In genomic region chr1:30969903-30970302, GRCh38 we compare ENCODE assay signal across 20 cellular contexts.
DNase-seq lines count a peak whose midpoint lies in the region; ATAC-seq, FAIRE-seq and TF ChIP-seq lines count a peak whose summit lies in the region.
"Had no signal": no experiment of that assay in that cellular context is flagged by ENCODE, and none has a peak within 500 bp of the region (broad histone marks: within the 10 kb centered on the region; RNA-seq: fewer than 3 reads in every experiment).

No MANE protein-coding gene starts in this region.

- intact Hi-C loops in Right ventricle myocardium inferior (cut with DNase I), result no loop called here

- H3K9me3 Mint-ChIP-seq in activated naive CD8-positive, alpha-beta T cell treated with anti-CD3 and anti-CD28 coated beads, Interleukin-2, amount 10 ng/mL, durations not matched to agents 7 days and 5 days, result no peaks in the 10 kb centered on the region
- no peaks in the 10 kb centered on the region for H3K9me3 Mint-ChIP-seq in activated naive CD8-positive, alpha-beta T cell treated with anti-CD3 and anti-CD28 coated beads for 36 hours
- H3K9me3 Mint-ChIP-seq in central memory CD8-positive, alpha-beta T cell, result no peaks in the 10 kb centered on the region
- H3K9me3 Mint-ChIP-seq: CD4-positive, CD25-positive, alpha-beta regulatory T cell had no signal

- H3K4me1 Mint-ChIP-seq in activated naive CD8-positive, alpha-beta T cell treated with anti-CD3 and anti-CD28 coated beads, Interleukin-2, amount 10 ng/mL, durations not matched to agents 7 days and 5 days, result peaks cover 13% of the 10 kb centered on the region
- peaks cover 17% of the 10 kb centered on the region for H3K4me1 Mint-ChIP-seq in activated naive CD8-positive, alpha-beta T cell treated with anti-CD3 and anti-CD28 coated beads for 36 hours
- peaks cover 21% of the 10 kb centered on the region for H3K4me1 Mint-ChIP-seq in central memory CD8-positive, alpha-beta T cell

- DNase-seq in activated naive CD8-positive, alpha-beta T cell treated with anti-CD3 and anti-CD28 coated beads, Interleukin-2, amount 10 ng/mL, durations not matched to agents 7 days and 5 days, result no peak
- DNase-seq in activated naive CD8-positive, alpha-beta T cell treated with anti-CD3 and anti-CD28 coated beads for 36 hours, result no peak
- DNase-seq in GM20000 (ENCODE audit: low spot score) (peak; percentile 42), RCC 7860 (ENCODE audit: low spot score) (no peak), Right ventricle myocardium inferior (ENCODE audit: missing footprints) (no peak)
- DNase-seq in central memory CD8-positive, alpha-beta T cell (ENCODE audit: low spot score in 2 of 2), result no peak
- DNase-seq: CD4-positive, CD25-positive, alpha-beta regulatory T cell; COR-L47; DMS79; Kasumi-1; NCI-H1048; NCI-H1436; NCI-H187 treated with DMSO at 0.1 percent for 48 hours; NCI-H2107; NCI-H446 treated with DMSO at 0.1 percent for 48 hours; SIG-M5; SK-N-SH had no signal

- H3K27me3 Mint-ChIP-seq in activated naive CD8-positive, alpha-beta T cell treated with anti-CD3 and anti-CD28 coated beads, Interleukin-2, amount 10 ng/mL, durations not matched to agents 7 days and 5 days, result no peaks in the 10 kb centered on the region
- H3K27me3 Mint-ChIP-seq in activated naive CD8-positive, alpha-beta T cell treated with anti-CD3 and anti-CD28 coated beads for 36 hours, result no peaks in the 10 kb centered on the region
- no peaks in the 10 kb centered on the region for H3K27me3 Mint-ChIP-seq in central memory CD8-positive, alpha-beta T cell
- H3K27me3 Mint-ChIP-seq: CD4-positive, CD25-positive, alpha-beta regulatory T cell had no signal

- POLR2A ChIA-PET in activated naive CD8-positive, alpha-beta T cell treated with anti-CD3 and anti-CD28 coated beads, Interleukin-2, amount 10 ng/mL, durations not matched to agents 7 days and 5 days (lab: Charles Lee), result no interaction called here

- H3K4me3 Mint-ChIP-seq in activated naive CD8-positive, alpha-beta T cell treated with anti-CD3 and anti-CD28 coated beads, Interleukin-2, amount 10 ng/mL, durations not matched to agents 7 days and 5 days, result no peak overlapping the region
- H3K4me3 Mint-ChIP-seq in activated naive CD8-positive, alpha-beta T cell treated with anti-CD3 and anti-CD28 coated beads for 36 hours, result no peak overlapping the region
- H3K4me3 Mint-ChIP-seq in central memory CD8-positive, alpha-beta T cell, result no peak overlapping the region
- H3K4me3 Mint-ChIP-seq: CD4-positive, CD25-positive, alpha-beta regulatory T cell had no signal

- TF ChIP-seq CTCF in GM20000 (IDR thresholded peaks at IDR 0.05; ENCODE audit: extremely low read depth, missing control alignments), result no peak

- ATAC-seq in activated naive CD8-positive, alpha-beta T cell treated with anti-CD3 and anti-CD28 coated beads, Interleukin-2, amount 10 ng/mL, durations not matched to agents 7 days and 5 days (ENCODE audit: low read depth), result no peak
- no peak for ATAC-seq in central memory CD8-positive, alpha-beta T cell (replicated peaks; ENCODE audit: extremely low read depth, poor library complexity, severe bottlenecking)
- ATAC-seq in HG03521 (IDR thresholded peaks at IDR 0.05; ENCODE audit: unreplicated experiment), result no peak
- ATAC-seq in Right ventricle myocardium inferior, result no peak

- FAIRE-seq in RCC 7860 (lab: Jason Lieb, UNC), result no peak
- FAIRE-seq: GM12891, GM19239 had no signal

- H3K36me3 Mint-ChIP-seq in activated naive CD8-positive, alpha-beta T cell treated with anti-CD3 and anti-CD28 coated beads, Interleukin-2, amount 10 ng/mL, durations not matched to agents 7 days and 5 days, result peaks cover 41% of the 10 kb centered on the region
- H3K36me3 Mint-ChIP-seq in activated naive CD8-positive, alpha-beta T cell treated with anti-CD3 and anti-CD28 coated beads for 36 hours, result peaks cover 25% of the 10 kb centered on the region
- peaks cover 62% of the 10 kb centered on the region for H3K36me3 Mint-ChIP-seq in central memory CD8-positive, alpha-beta T cell (ENCODE audit: insufficient read depth)

- peak overlapping the region; percentile 9 for H3K27ac Mint-ChIP-seq in activated naive CD8-positive, alpha-beta T cell treated with anti-CD3 and anti-CD28 coated beads, Interleukin-2, amount 10 ng/mL, durations not matched to agents 7 days and 5 days
- no peak overlapping the region for H3K27ac Mint-ChIP-seq in activated naive CD8-positive, alpha-beta T cell treated with anti-CD3 and anti-CD28 coated beads for 36 hours
- H3K27ac Mint-ChIP-seq in central memory CD8-positive, alpha-beta T cell (ENCODE audit: low read depth), result peak overlapping the region; percentile 59
